Comparison of ENCODE assay signal across 17 cellular contexts in genomic region chr2:229141626-229142025, GRCh38.
A peak's percentile ranks its signal among the peaks of the same experiment; 100 is the strongest.
DNase-seq lines count a peak whose midpoint lies in the region; ATAC-seq and TF ChIP-seq lines count a peak whose summit lies in the region.
"Had no signal": no experiment of that assay in that cellular context is flagged by ENCODE, and none has a peak within 500 bp of the region (broad histone marks: within the 10 kb centered on the region; RNA-seq: fewer than 3 reads in every experiment).

No MANE protein-coding gene starts in this region.

- H3K27me3 ChIP-seq in brain microvascular endothelial cell (replicated peaks) = no peaks in the 10 kb centered on the region
- H3K27me3 ChIP-seq in dorsolateral prefrontal cortex = no peaks in the 10 kb centered on the region
- H3K27me3 ChIP-seq: BLaER1, body of pancreas, pancreas had no signal

- H3K27me3 Mint-ChIP-seq in nephron progenitor cell (ENCODE audit: low read depth, poor library complexity) = peaks cover 7% of the 10 kb centered on the region
- H3K27me3 Mint-ChIP-seq: activated CD4-positive, alpha-beta memory T cell treated with anti-CD3 and anti-CD28 coated beads for 36 hours had no signal

- no peaks in the 10 kb centered on the region for H3K4me1 ChIP-seq in mucosa of descending colon (ENCODE audit: low read depth)
- H3K4me1 ChIP-seq: BLaER1 had no signal

- H3K36me3 ChIP-seq in brain microvascular endothelial cell (replicated peaks) (no peaks in the 10 kb centered on the region), mucosa of descending colon (ENCODE audit: low read depth) (no peaks in the 10 kb centered on the region)
- H3K36me3 ChIP-seq: BLaER1, pancreas had no signal

- DNase-seq in Caki2 (ENCODE audit: low read depth) (peak; percentile 29), M059J (ENCODE audit: low read depth) (peak; percentile 67), brain microvascular endothelial cell (peak; percentile 32), mucosa of descending colon (no peak), nephron progenitor cell (no peak), dorsolateral prefrontal cortex (no peak), mesenteric fat pad (ENCODE audit: low spot score) (no peak)
- DNase-seq: activated CD4-positive, alpha-beta memory T cell treated with anti-CD3 and anti-CD28 coated beads for 36 hours; body of pancreas; pancreas; stimulated activated CD4-positive, alpha-beta T cell treated with anti-CD3 and anti-CD28 coated beads, Interleukin-15, amount 100 ng/mL, for 24 hours; substantia nigra had no signal

- no peaks in the 10 kb centered on the region for H3K9me3 ChIP-seq in mucosa of descending colon
- H3K9me3 ChIP-seq: BLaER1, body of pancreas, pancreas had no signal

- ATAC-seq in mucosa of descending colon (peak; percentile 39), GM18867 (IDR thresholded peaks at IDR 0.05; ENCODE audit: unreplicated experiment) (no peak)
- ATAC-seq: body of pancreas, pancreas had no signal

- no peak overlapping the region for H3K27ac Mint-ChIP-seq in nephron progenitor cell
- H3K27ac Mint-ChIP-seq: activated CD4-positive, alpha-beta memory T cell treated with anti-CD3 and anti-CD28 coated beads for 36 hours; activated T-helper 2 cell treated with anti-CD3 and anti-CD28 coated beads, Interferon-gamma antibody, Interleukin-2, Interleukin-4, amounts not matched to agents 10 μg/mL and 5 μg/mL and 100 μg/mL, durations not matched to agents 14 hours and 24 hours and 36 hours; mesothelial cell of epicardium had no signal

- no peaks in the 10 kb centered on the region for H3K4me1 Mint-ChIP-seq in nephron progenitor cell
- H3K4me1 Mint-ChIP-seq: mesothelial cell of epicardium had no signal

- no peak overlapping the region for H3K4me3 ChIP-seq in brain microvascular endothelial cell (ENCODE audit: low read depth, low read length)
- no peak overlapping the region for H3K4me3 ChIP-seq in mucosa of descending colon
- H3K4me3 ChIP-seq in dorsolateral prefrontal cortex = no peak overlapping the region
- H3K4me3 ChIP-seq: BLaER1, body of pancreas, pancreas, SK-N-MC had no signal

- intact Hi-C loops in mucosa of descending colon (cut with DNase I, micrococcal nuclease) (no loop called here), dorsolateral prefrontal cortex (cut with DNase I) (no loop called here)

- in situ Hi-C loops in Caki2 (cut with HindIII; ENCODE audit: low pct_unique_long_range_greater_than_20kb, low sequenced_read_pairs) = no loop called here
- in situ Hi-C loops in brain microvascular endothelial cell (cut with HindIII; ENCODE audit: low pct_ligation_motif_present, low sequenced_read_pairs) = no loop called here

- H3K27ac ChIP-seq in brain microvascular endothelial cell (no peak overlapping the region), dorsolateral prefrontal cortex (no peak overlapping the region)
- H3K27ac ChIP-seq: BLaER1, body of pancreas, pancreas, SK-N-MC had no signal

- H3K36me3 Mint-ChIP-seq in nephron progenitor cell (ENCODE audit: low read depth) = no peaks in the 10 kb centered on the region
- H3K36me3 Mint-ChIP-seq: activated CD4-positive, alpha-beta memory T cell treated with anti-CD3 and anti-CD28 coated beads for 36 hours; mesothelial cell of epicardium had no signal

- H3K4me3 Mint-ChIP-seq in nephron progenitor cell = no peak overlapping the region
- H3K4me3 Mint-ChIP-seq: activated CD4-positive, alpha-beta memory T cell treated with anti-CD3 and anti-CD28 coated beads for 36 hours; mesothelial cell of epicardium had no signal

- TF ChIP-seq CTCF in brain microvascular endothelial cell (IDR thresholded peaks at IDR 0.05; ENCODE audit: low read depth, low read length, missing control alignments) (no peak), mucosa of descending colon (IDR thresholded peaks at IDR 0.05) (no peak), nephron progenitor cell (IDR thresholded peaks at IDR 0.05) (no peak), dorsolateral prefrontal cortex (IDR thresholded peaks at IDR 0.05 in 54 of 56, conservative IDR thresholded peaks at IDR 0.05 in 2 of 56; ENCODE audit: low read depth in 1 of 56, partially characterized antibody in 56 of 56) (no peak)

- H3K9me3 Mint-ChIP-seq in nephron progenitor cell = peaks cover 15% of the 10 kb centered on the region
- H3K9me3 Mint-ChIP-seq: activated T-helper 2 cell treated with anti-CD3 and anti-CD28 coated beads, Interferon-gamma antibody, Interleukin-2, Interleukin-4, amounts not matched to agents 10 μg/mL and 5 μg/mL and 100 μg/mL, durations not matched to agents 14 hours and 24 hours and 36 hours; mesothelial cell of epicardium had no signal

Comparison
In these comparisons a context has a peak if more than half of its experiments do, and no peak if none do; other contexts are left out.
1. DNase-seq: peak in Caki2 (single experiment), M059J (single experiment) and brain microvascular endothelial cell (single experiment); none in mucosa of descending colon (0 of 3), nephron progenitor cell (single experiment), dorsolateral prefrontal cortex (0 of 10) and mesenteric fat pad (single experiment).